Comparison of ENCODE assay signal across 1 cellular context in the genomic region with DNA sequence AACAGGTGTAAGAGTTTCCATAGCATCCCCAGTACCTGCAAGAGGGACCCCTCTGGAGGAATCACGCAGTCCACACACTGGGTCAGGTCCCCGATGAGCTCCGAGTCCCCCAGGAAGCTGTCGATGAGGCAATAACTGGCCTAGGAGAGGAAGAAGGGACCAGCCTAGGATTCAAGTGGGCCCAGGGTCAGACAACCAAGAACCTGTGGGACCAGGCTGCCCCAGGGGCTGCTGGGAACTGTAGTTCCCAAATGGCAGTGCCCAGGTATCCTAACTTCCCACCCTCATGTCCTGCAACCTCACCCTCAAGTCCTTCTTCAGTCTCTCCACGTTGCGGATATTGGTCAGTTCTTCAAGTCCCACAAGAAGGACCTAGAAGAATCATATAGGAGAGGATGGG.
TF ChIP-seq lines count a peak whose summit lies in the region.

No MANE protein-coding gene starts in this region.

TF ChIP-seq in GM23338, 12 proteins besides CTCF, POLR2A, EP300 and RAD21 (continued from another document):
- no peak for TF ChIP-seq ZNF331 (CRISPR knock-in tag; IDR thresholded peaks at IDR 0.05; ENCODE audit: low read depth)
- no peak for TF ChIP-seq CREB1 (CRISPR knock-in tag; IDR thresholded peaks at IDR 0.05; ENCODE audit: low read depth)
